Comparison of ENCODE assay signal across 27 cellular contexts in the genomic region with DNA sequence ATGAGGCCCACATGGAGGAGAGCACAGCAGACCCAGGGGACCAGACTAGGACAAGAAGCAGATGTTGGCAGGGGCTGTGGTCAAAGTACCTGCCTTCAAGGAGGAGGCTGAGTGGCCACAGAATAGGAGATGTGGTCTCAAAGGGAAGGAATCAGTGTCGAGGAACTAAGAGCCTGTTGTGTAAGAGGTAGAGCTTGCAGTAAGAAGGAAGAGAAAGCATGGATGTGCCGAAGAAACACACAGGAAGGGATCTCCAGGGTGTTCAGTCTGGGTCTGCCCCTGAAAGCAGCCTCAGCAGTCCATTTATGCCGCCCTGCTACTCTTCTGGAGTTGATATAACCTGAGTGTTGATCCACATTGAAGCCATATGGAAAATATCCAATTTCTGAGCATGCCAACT.
A peak's percentile ranks its signal among the peaks of the same experiment; 100 is the strongest.
DNase-seq lines count a peak whose midpoint lies in the region; ATAC-seq and TF ChIP-seq lines count a peak whose summit lies in the region.
"Had no signal": no experiment of that assay in that cellular context is flagged by ENCODE, and none has a peak within 500 bp of the region (broad histone marks: within the 10 kb centered on the region; RNA-seq: fewer than 3 reads in every experiment).

No MANE protein-coding gene starts in this region.

- peaks cover 0 to 59% (median 23%) of the 10 kb centered on the region in 4 donors for H3K4me1 ChIP-seq in tibial nerve
- H3K4me1 ChIP-seq in osteoblast (ENCODE audit: insufficient read depth, low read length), result peaks cover 29% of the 10 kb centered on the region

- no peak overlapping the region for H3K4me2 ChIP-seq in osteoblast (ENCODE audit: insufficient read depth, low read length)

- H3K9me3 ChIP-seq in tibial nerve, result peaks cover 0 to 13% (median 1%) of the 10 kb centered on the region in 4 donors
- peaks cover 2% of the 10 kb centered on the region for H3K9me3 ChIP-seq in osteoblast (ENCODE audit: low read depth, low read length)
- H3K9me3 ChIP-seq: ascending aorta, MG63 had no signal

- H4K20me1 ChIP-seq in osteoblast (ENCODE audit: insufficient read depth, low read length), result no peaks in the 10 kb centered on the region

- no peak for TF ChIP-seq CTCF in chondrocyte (IDR thresholded peaks at IDR 0.05)
- TF ChIP-seq CTCF in tibial nerve (IDR thresholded peaks at IDR 0.05), result no peak
- TF ChIP-seq CTCF in GM13977 (IDR thresholded peaks at IDR 0.05; ENCODE audit: extremely low read depth, insufficient read depth, missing control alignments), result no peak
- no peak for TF ChIP-seq CTCF in osteoblast (IDR thresholded peaks at IDR 0.05; ENCODE audit: extremely low read depth, low read depth, low read length)

- no peaks in the 10 kb centered on the region for H3K79me2 ChIP-seq in osteoblast (ENCODE audit: insufficient read depth, low read length)

- H3K9me3 Mint-ChIP-seq in activated naive CD8-positive, alpha-beta T cell treated with anti-CD3 and anti-CD28 coated beads, Interleukin-2, amount 10 ng/mL, durations not matched to agents 7 days and 5 days, result peaks cover 7% of the 10 kb centered on the region
- no peaks in the 10 kb centered on the region for H3K9me3 Mint-ChIP-seq in activated naive CD8-positive, alpha-beta T cell treated with anti-CD3 and anti-CD28 coated beads, Interleukin-2, amount 50 U/mL, for 24 hours
- no peaks in the 10 kb centered on the region for H3K9me3 Mint-ChIP-seq in chondrocyte (ENCODE audit: low read depth)
- H3K9me3 Mint-ChIP-seq: activated CD4-positive, alpha-beta T cell treated with anti-CD3 and anti-CD28 coated beads, Interleukin-2, amount 10 ng/mL, durations not matched to agents 7 days and 5 days; activated naive CD4-positive, alpha-beta T cell treated with anti-CD3 and anti-CD28 coated beads, Interleukin-2, amount 50 U/mL, for 24 hours; central memory CD8-positive, alpha-beta T cell; stimulated activated effector memory CD8-positive, alpha-beta T cell treated with anti-CD3 and anti-CD28 coated beads, Interleukin-12 subunit alpha, Interleukin-12 subunit beta, amount 100 ng/mL, for 72 hours had no signal

- no peak for ATAC-seq in activated naive CD8-positive, alpha-beta T cell treated with anti-CD3 and anti-CD28 coated beads, Interleukin-2, amount 10 ng/mL, durations not matched to agents 7 days and 5 days (ENCODE audit: low read depth)
- no peak for ATAC-seq in activated naive CD8-positive, alpha-beta T cell treated with anti-CD3 and anti-CD28 coated beads, Interleukin-2, amount 50 U/mL, for 24 hours
- ATAC-seq: activated CD8-positive, alpha-beta memory T cell treated with anti-CD3 and anti-CD28 coated beads, Interleukin-2, amount 10 ng/mL, durations not matched to agents 7 days and 5 days; PC-3; stimulated activated effector memory CD8-positive, alpha-beta T cell treated with anti-CD3 and anti-CD28 coated beads, Interleukin-12 subunit alpha, Interleukin-12 subunit beta, amount 100 ng/mL, for 72 hours had no signal

- peak overlapping the region in 3 of 4 donors; percentile 37 to 86 (median 82) for H3K27ac ChIP-seq in tibial nerve
- no peak overlapping the region for H3K27ac ChIP-seq in osteoblast (ENCODE audit: low read depth, low read length)
- H3K27ac ChIP-seq: ascending aorta, epithelial cell of prostate, GM23248, skin epidermis had no signal

- H3K27me3 ChIP-seq in tibial nerve (no peaks in the 10 kb centered on the region), osteoblast (ENCODE audit: insufficient read depth, low read length) (no peaks in the 10 kb centered on the region)
- H3K27me3 ChIP-seq: ascending aorta, heart left ventricle, MG63 had no signal

- no peak for TF ChIP-seq POLR2A in tibial nerve (IDR thresholded peaks at IDR 0.05)

- TF ChIP-seq EP300 in tibial nerve (IDR thresholded peaks at IDR 0.05), result no peak

- H3K4me1 Mint-ChIP-seq in activated naive CD8-positive, alpha-beta T cell treated with anti-CD3 and anti-CD28 coated beads, Interleukin-2, amount 10 ng/mL, durations not matched to agents 7 days and 5 days, result peaks cover 5% of the 10 kb centered on the region
- no peaks in the 10 kb centered on the region for H3K4me1 Mint-ChIP-seq in activated naive CD8-positive, alpha-beta T cell treated with anti-CD3 and anti-CD28 coated beads, Interleukin-2, amount 50 U/mL, for 24 hours
- H3K4me1 Mint-ChIP-seq in chondrocyte (ENCODE audit: low read depth), result peaks cover 44% of the 10 kb centered on the region
- H3K4me1 Mint-ChIP-seq: activated CD4-positive, alpha-beta T cell treated with anti-CD3 and anti-CD28 coated beads, Interleukin-2, amount 10 ng/mL, durations not matched to agents 7 days and 5 days; activated naive CD4-positive, alpha-beta T cell treated with anti-CD3 and anti-CD28 coated beads, Interleukin-2, amount 50 U/mL, for 24 hours; central memory CD8-positive, alpha-beta T cell; stimulated activated effector memory CD8-positive, alpha-beta T cell treated with anti-CD3 and anti-CD28 coated beads, Interleukin-12 subunit alpha, Interleukin-12 subunit beta, amount 100 ng/mL, for 72 hours had no signal

- H3K4me3 Mint-ChIP-seq in activated naive CD8-positive, alpha-beta T cell treated with anti-CD3 and anti-CD28 coated beads, Interleukin-2, amount 10 ng/mL, durations not matched to agents 7 days and 5 days, result no peak overlapping the region
- H3K4me3 Mint-ChIP-seq in activated naive CD8-positive, alpha-beta T cell treated with anti-CD3 and anti-CD28 coated beads, Interleukin-2, amount 50 U/mL, for 24 hours, result no peak overlapping the region
- H3K4me3 Mint-ChIP-seq in chondrocyte (ENCODE audit: unreplicated experiment), result no peak overlapping the region
- H3K4me3 Mint-ChIP-seq: activated CD4-positive, alpha-beta T cell treated with anti-CD3 and anti-CD28 coated beads, Interleukin-2, amount 10 ng/mL, durations not matched to agents 7 days and 5 days; activated CD8-positive, alpha-beta memory T cell treated with anti-CD3 and anti-CD28 coated beads, Interleukin-2, amount 10 ng/mL, durations not matched to agents 7 days and 5 days; activated naive CD4-positive, alpha-beta T cell treated with anti-CD3 and anti-CD28 coated beads, Interleukin-2, amount 50 U/mL, for 24 hours; central memory CD8-positive, alpha-beta T cell; stimulated activated effector memory CD8-positive, alpha-beta T cell treated with anti-CD3 and anti-CD28 coated beads, Interleukin-12 subunit alpha, Interleukin-12 subunit beta, amount 100 ng/mL, for 72 hours had no signal

- H3K27me3 Mint-ChIP-seq in activated naive CD8-positive, alpha-beta T cell treated with anti-CD3 and anti-CD28 coated beads, Interleukin-2, amount 10 ng/mL, durations not matched to agents 7 days and 5 days, result peaks cover 7% of the 10 kb centered on the region
- H3K27me3 Mint-ChIP-seq in activated naive CD8-positive, alpha-beta T cell treated with anti-CD3 and anti-CD28 coated beads, Interleukin-2, amount 50 U/mL, for 24 hours, result peaks cover 2% of the 10 kb centered on the region
- no peaks in the 10 kb centered on the region for H3K27me3 Mint-ChIP-seq in chondrocyte (ENCODE audit: low read depth)
- H3K27me3 Mint-ChIP-seq: central memory CD8-positive, alpha-beta T cell; progenitor cell of endocrine pancreas had no signal

- in situ Hi-C loops in GM13977 (cut with MboI; ENCODE audit: low pct_unique_long_range_greater_than_20kb, low sequenced_read_pairs, unreplicated experiment), result no loop called here

- H3K36me3 ChIP-seq in tibial nerve (peaks cover 6 to 97% (median 31%) of the 10 kb centered on the region in 3 donors), osteoblast (ENCODE audit: insufficient read depth, low read length) (peaks cover 20% of the 10 kb centered on the region)

- WGBS in tibial nerve, 2 donors, result 69 to 71% methylated on average over 3 of the region's 3 CpGs

- H3K36me3 Mint-ChIP-seq in activated naive CD8-positive, alpha-beta T cell treated with anti-CD3 and anti-CD28 coated beads, Interleukin-2, amount 10 ng/mL, durations not matched to agents 7 days and 5 days, result peaks cover 4% of the 10 kb centered on the region
- no peaks in the 10 kb centered on the region for H3K36me3 Mint-ChIP-seq in activated naive CD8-positive, alpha-beta T cell treated with anti-CD3 and anti-CD28 coated beads, Interleukin-2, amount 50 U/mL, for 24 hours (ENCODE audit: low read depth)
- H3K36me3 Mint-ChIP-seq in chondrocyte (ENCODE audit: low read depth), result peaks cover 33% of the 10 kb centered on the region
- H3K36me3 Mint-ChIP-seq: activated naive CD4-positive, alpha-beta T cell treated with anti-CD3 and anti-CD28 coated beads, Interleukin-2, amount 50 U/mL, for 24 hours; stimulated activated effector memory CD8-positive, alpha-beta T cell treated with anti-CD3 and anti-CD28 coated beads, Interleukin-12 subunit alpha, Interleukin-12 subunit beta, amount 100 ng/mL, for 72 hours had no signal

- H2AFZ ChIP-seq in osteoblast (ENCODE audit: low read length), result no peak overlapping the region
- H2AFZ ChIP-seq: GM23248 had no signal

- POLR2A ChIA-PET in activated naive CD8-positive, alpha-beta T cell treated with anti-CD3 and anti-CD28 coated beads, Interleukin-2, amount 10 ng/mL, durations not matched to agents 7 days and 5 days (lab: Charles Lee), result no interaction called here

- no peak overlapping the region for H3K4me3 ChIP-seq in tibial nerve
- H3K4me3 ChIP-seq in osteoblast (ENCODE audit: insufficient read depth, low read length), result no peak overlapping the region
- H3K4me3 ChIP-seq: ascending aorta, GM23248, heart left ventricle, MG63, skin epidermis had no signal

- peak overlapping the region; percentile 7 for H3K27ac Mint-ChIP-seq in activated naive CD8-positive, alpha-beta T cell treated with anti-CD3 and anti-CD28 coated beads, Interleukin-2, amount 10 ng/mL, durations not matched to agents 7 days and 5 days
- H3K27ac Mint-ChIP-seq in activated naive CD8-positive, alpha-beta T cell treated with anti-CD3 and anti-CD28 coated beads, Interleukin-2, amount 50 U/mL, for 24 hours, result no peak overlapping the region
- H3K27ac Mint-ChIP-seq in chondrocyte (ENCODE audit: unreplicated experiment), result peak overlapping the region; percentile 30
- H3K27ac Mint-ChIP-seq: activated CD4-positive, alpha-beta T cell treated with anti-CD3 and anti-CD28 coated beads, Interleukin-2, amount 10 ng/mL, durations not matched to agents 7 days and 5 days; activated CD8-positive, alpha-beta memory T cell treated with anti-CD3 and anti-CD28 coated beads, Interleukin-2, amount 10 ng/mL, durations not matched to agents 7 days and 5 days; activated naive CD4-positive, alpha-beta T cell treated with anti-CD3 and anti-CD28 coated beads, Interleukin-2, amount 50 U/mL, for 24 hours; progenitor cell of endocrine pancreas; stimulated activated effector memory CD8-positive, alpha-beta T cell treated with anti-CD3 and anti-CD28 coated beads, Interleukin-12 subunit alpha, Interleukin-12 subunit beta, amount 100 ng/mL, for 72 hours had no signal

- DNase-seq in activated naive CD8-positive, alpha-beta T cell treated with anti-CD3 and anti-CD28 coated beads, Interleukin-2, amount 10 ng/mL, durations not matched to agents 7 days and 5 days, result no peak
- DNase-seq in activated naive CD8-positive, alpha-beta T cell treated with anti-CD3 and anti-CD28 coated beads, Interleukin-2, amount 50 U/mL, for 24 hours, result no peak
- DNase-seq in MV-4-11 (lab: John Stamatoyannopoulos, UW) (peak; percentile 85), chondrocyte (ENCODE audit: low spot score) (no peak), tibial nerve (ENCODE audit: low spot score in 2 of 2) (no peak), GM13977 (ENCODE audit: low spot score) (no peak), hypothalamus (lab: John Stamatoyannopoulos, UW) (no peak), osteoblast (ENCODE audit: insufficient read length, low spot score, missing footprints) (no peak)
- DNase-seq: 8988T; activated CD4-positive, alpha-beta T cell treated with anti-CD3 and anti-CD28 coated beads, Interleukin-2, amount 10 ng/mL, durations not matched to agents 7 days and 5 days; activated CD8-positive, alpha-beta memory T cell treated with anti-CD3 and anti-CD28 coated beads, Interleukin-2, amount 10 ng/mL, durations not matched to agents 7 days and 5 days; GM23248; heart left ventricle; MG63; NCI-H187 treated with DMSO at 0.1 percent for 48 hours; NCI-H226; NCI-H774; PC-3; SHP77 treated with DMSO at 0.1 percent for 48 hours; stimulated activated CD4-positive, alpha-beta T cell treated with anti-CD3 and anti-CD28 coated beads, Interleukin-1b, Interleukin-23, amount 100 ng/mL, for 48 hours had no signal
